ENCODE assay signal across 1 cellular context in genomic region chr2:42085079-42085478, GRCh38. TPM values are rescaled to one million over a fixed set of nuclear protein-coding genes. Genes with fewer than 3 reads are reported as not detected.
"Had no signal": no experiment of that assay in that cellular context is flagged by ENCODE, and none has a peak within 500 bp of the region (broad histone marks: within the 10 kb centered on the region; RNA-seq: fewer than 3 reads in every experiment).

No MANE protein-coding gene starts in this region.

RNA-seq across cellular contexts. Expression of gene PKDCC, which starts 37.3 kb away (rescaled TPM):
- total RNA-seq: naive thymus-derived CD8-positive, alpha-beta T cell had no signal
- polyA plus RNA-seq: naive thymus-derived CD8-positive, alpha-beta T cell had no signal
